16 cellular contexts compared by ENCODE assay signal in the genomic region with DNA sequence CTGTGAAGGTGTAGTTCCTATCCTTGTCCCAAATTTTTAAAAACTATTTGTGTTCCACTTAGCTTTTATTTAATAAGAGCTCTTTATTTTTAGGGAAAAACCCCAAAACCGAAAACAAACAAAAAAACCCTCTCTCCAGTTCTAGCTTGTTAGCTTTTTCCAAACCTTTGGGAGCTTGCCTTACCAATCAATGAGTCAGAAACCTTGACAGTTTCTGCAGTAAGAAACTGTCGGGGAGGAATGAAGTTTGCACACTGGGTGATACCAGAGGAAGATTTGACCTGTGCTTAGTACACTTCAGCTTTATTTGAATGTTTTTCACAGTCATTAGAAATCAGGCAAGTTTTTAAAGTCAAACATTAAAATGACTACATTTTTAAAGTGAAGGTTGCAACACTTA.
DNase-seq lines count a peak whose midpoint lies in the region; ATAC-seq and TF ChIP-seq lines count a peak whose summit lies in the region.
"Had no signal": no experiment of that assay in that cellular context is flagged by ENCODE, and none has a peak within 500 bp of the region (broad histone marks: within the 10 kb centered on the region; RNA-seq: fewer than 3 reads in every experiment).

No MANE protein-coding gene starts in this region.

- H4K20me1 ChIP-seq in GM23248 (ENCODE audit: insufficient read depth) (no peaks in the 10 kb centered on the region), neural progenitor cell (ENCODE audit: low read depth) (no peaks in the 10 kb centered on the region)

- no peak overlapping the region for H3K4me3 Mint-ChIP-seq in neural progenitor cell
- H3K4me3 Mint-ChIP-seq: activated naive CD8-positive, alpha-beta T cell treated with anti-CD3 and anti-CD28 coated beads, Interleukin-2, amount 10 ng/mL, durations not matched to agents 7 days and 5 days; stimulated activated naive B cell treated with anti-CD40 and anti-IgM and Interleukin-4, amounts not matched to agents 10 μg/mL and 1 μg/mL and 100 μg/mL, for 72 hours had no signal

- peaks cover 48% of the 10 kb centered on the region for H3K4me1 Mint-ChIP-seq in neural progenitor cell
- H3K4me1 Mint-ChIP-seq: activated naive CD8-positive, alpha-beta T cell treated with anti-CD3 and anti-CD28 coated beads, Interleukin-2, amount 10 ng/mL, durations not matched to agents 7 days and 5 days had no signal

- H3K9me2 ChIP-seq in GM23248 (ENCODE audit: insufficient read depth): no peaks in the 10 kb centered on the region

- peak overlapping the region; percentile 94 for H3K27ac Mint-ChIP-seq in neural progenitor cell
- H3K27ac Mint-ChIP-seq: activated naive CD8-positive, alpha-beta T cell treated with anti-CD3 and anti-CD28 coated beads, Interleukin-2, amount 10 ng/mL, durations not matched to agents 7 days and 5 days; stimulated activated naive B cell treated with anti-CD40 and anti-IgM and Interleukin-4, amounts not matched to agents 10 μg/mL and 1 μg/mL and 100 μg/mL, for 72 hours had no signal

- in situ Hi-C loops in GM23248 (cut with MboI): no loop called here

- TF ChIP-seq CTCF in epithelial cell of esophagus (IDR thresholded peaks at IDR 0.05; ENCODE audit: insufficient read depth, low read depth, low read length, missing control alignments) (no peak), neural progenitor cell (IDR thresholded peaks at IDR 0.05) (no peak)

- H3K79me2 ChIP-seq in GM23248 (ENCODE audit: insufficient read depth) (no peaks in the 10 kb centered on the region), neural progenitor cell (ENCODE audit: low read depth) (no peaks in the 10 kb centered on the region)

- H3K36me3 Mint-ChIP-seq in neural progenitor cell: peaks cover 7% of the 10 kb centered on the region
- H3K36me3 Mint-ChIP-seq: activated naive CD8-positive, alpha-beta T cell treated with anti-CD3 and anti-CD28 coated beads, Interleukin-2, amount 10 ng/mL, durations not matched to agents 7 days and 5 days; stimulated activated naive B cell treated with anti-CD40 and anti-IgM and Interleukin-4, amounts not matched to agents 10 μg/mL and 1 μg/mL and 100 μg/mL, for 72 hours had no signal

- ATAC-seq in GM21390 (IDR thresholded peaks at IDR 0.05; ENCODE audit: unreplicated experiment): no peak
- ATAC-seq: stimulated activated naive B cell treated with anti-CD40 and anti-IgM and Interleukin-4, amounts not matched to agents 10 μg/mL and 1 μg/mL and 100 μg/mL, for 72 hours had no signal

- H3K9me3 ChIP-seq in GM23248 (ENCODE audit: low read depth): no peaks in the 10 kb centered on the region
- no peaks in the 10 kb centered on the region for H3K9me3 ChIP-seq in NT2/D1 (ENCODE audit: insufficient read depth, low read length)
- no peaks in the 10 kb centered on the region for H3K9me3 ChIP-seq in neural progenitor cell (ENCODE audit: low read depth)

- H3K27me3 ChIP-seq in GM23248 (replicated peaks; ENCODE audit: insufficient read depth) (no peaks in the 10 kb centered on the region; the same call in 1 of the 2 replicates), NT2/D1 (ENCODE audit: insufficient read depth, insufficient read length) (no peaks in the 10 kb centered on the region), neural progenitor cell (no peaks in the 10 kb centered on the region)

- H3K27me3 Mint-ChIP-seq in neural progenitor cell (ENCODE audit: insufficient read depth, low read depth): no peaks in the 10 kb centered on the region
- H3K27me3 Mint-ChIP-seq: activated naive CD8-positive, alpha-beta T cell treated with anti-CD3 and anti-CD28 coated beads, Interleukin-2, amount 10 ng/mL, durations not matched to agents 7 days and 5 days; stimulated activated naive B cell treated with anti-CD40 and anti-IgM and Interleukin-4, amounts not matched to agents 10 μg/mL and 1 μg/mL and 100 μg/mL, for 72 hours had no signal

- H3F3A ChIP-seq in GM23248 (ENCODE audit: insufficient read depth): peaks cover 12% of the 10 kb centered on the region; the same call in 1 of the 2 replicates
- H3F3A ChIP-seq in neural progenitor cell (ENCODE audit: low read depth): peaks cover 8% of the 10 kb centered on the region

- peaks cover 14% of the 10 kb centered on the region for H3K4me1 ChIP-seq in GM23248 (ENCODE audit: insufficient read depth)
- no peaks in the 10 kb centered on the region for H3K4me1 ChIP-seq in NT2/D1 (ENCODE audit: insufficient read depth, insufficient read length)
- peaks cover 18% of the 10 kb centered on the region for H3K4me1 ChIP-seq in neural progenitor cell

- H2AFZ ChIP-seq in GM23248: no peak overlapping the region
- peak overlapping the region; percentile 74 for H2AFZ ChIP-seq in neural progenitor cell (replicated peaks)

- peaks cover 2% of the 10 kb centered on the region for H3K9me3 Mint-ChIP-seq in neural progenitor cell
- H3K9me3 Mint-ChIP-seq: activated naive CD8-positive, alpha-beta T cell treated with anti-CD3 and anti-CD28 coated beads, Interleukin-2, amount 10 ng/mL, durations not matched to agents 7 days and 5 days; stimulated activated naive B cell treated with anti-CD40 and anti-IgM and Interleukin-4, amounts not matched to agents 10 μg/mL and 1 μg/mL and 100 μg/mL, for 72 hours had no signal

- DNase-seq in GM23248: peak; percentile 45
- DNase-seq in NT2/D1 (ENCODE audit: low read depth, low spot score): no peak
- peak; percentile 69 for DNase-seq in epithelial cell of esophagus (ENCODE audit: low read depth)
- no peak for DNase-seq in neural progenitor cell (ENCODE audit: low spot score)
- DNase-seq in SHP77 treated with DMSO at 0.1 percent for 48 hours (lab: John Stamatoyannopoulos, UW): no peak
- DNase-seq in AML-193 (lab: John Stamatoyannopoulos, UW): no peak
- no peak for DNase-seq in activated CD4-positive, alpha-beta T cell treated with anti-CD3 and anti-CD28 coated beads for 1 hour
- DNase-seq: activated naive CD8-positive, alpha-beta T cell treated with anti-CD3 and anti-CD28 coated beads, Interleukin-2, amount 10 ng/mL, durations not matched to agents 7 days and 5 days; C1 segment of cervical spinal cord; DND-41; dorsolateral prefrontal cortex; kidney glomerular epithelial cell; stimulated activated CD4-positive, alpha-beta T cell treated with anti-CD3 and anti-CD28 coated beads, Interleukin-4, amount 100 ng/mL, for 4 hours; stimulated activated naive B cell treated with anti-CD40 and anti-IgM and Interleukin-4, amounts not matched to agents 10 μg/mL and 1 μg/mL and 100 μg/mL, for 72 hours; SW 1271 had no signal

- H3K9ac ChIP-seq in GM23248 (no peak overlapping the region), NT2/D1 (ENCODE audit: insufficient read length, low read depth) (peak overlapping the region; percentile 16), neural progenitor cell (no peak overlapping the region)

- 32 to 48% methylated on average over 2 of the region's 2 CpGs for WGBS in GM23248 (ENCODE audit: low coverage in 1 of 2, low lambda C conversion rate in 2 of 2, missing lambda C conversion rate in 2 of 2), 2 experiments

- no peak overlapping the region for H3K4me2 ChIP-seq in GM23248 (ENCODE audit: unreplicated experiment)
- H3K4me2 ChIP-seq in neural progenitor cell: peak overlapping the region; percentile 28

- H3K36me3 ChIP-seq in GM23248 (ENCODE audit: low read depth) (no peaks in the 10 kb centered on the region), NT2/D1 (ENCODE audit: insufficient read depth, insufficient read length, low read length) (no peaks in the 10 kb centered on the region), neural progenitor cell (no peaks in the 10 kb centered on the region)

- H3K27ac ChIP-seq in GM23248 (no peak overlapping the region), neural progenitor cell (peak overlapping the region; percentile 52)

- no peak overlapping the region for H3K4me3 ChIP-seq in GM23248
- no peak overlapping the region for H3K4me3 ChIP-seq in NT2/D1 (ENCODE audit: insufficient read length, low read depth)
- no peak overlapping the region for H3K4me3 ChIP-seq in epithelial cell of esophagus (ENCODE audit: low read length)
- H3K4me3 ChIP-seq in neural progenitor cell: no peak overlapping the region
- H3K4me3 ChIP-seq: dorsolateral prefrontal cortex had no signal

Comparison
In these comparisons a context has a peak if more than half of its experiments do, and no peak if none do; other contexts are left out.
1. DNase-seq: peak in GM23248 (single experiment) and epithelial cell of esophagus (single experiment); none in NT2/D1 (single experiment), neural progenitor cell (single experiment), SHP77 treated with DMSO at 0.1 percent for 48 hours (single experiment), AML-193 (0 of 2) and activated CD4-positive, alpha-beta T cell treated with anti-CD3 and anti-CD28 coated beads for 1 hour (single experiment).